16 cellular contexts compared by ENCODE assay signal in the genomic region with DNA sequence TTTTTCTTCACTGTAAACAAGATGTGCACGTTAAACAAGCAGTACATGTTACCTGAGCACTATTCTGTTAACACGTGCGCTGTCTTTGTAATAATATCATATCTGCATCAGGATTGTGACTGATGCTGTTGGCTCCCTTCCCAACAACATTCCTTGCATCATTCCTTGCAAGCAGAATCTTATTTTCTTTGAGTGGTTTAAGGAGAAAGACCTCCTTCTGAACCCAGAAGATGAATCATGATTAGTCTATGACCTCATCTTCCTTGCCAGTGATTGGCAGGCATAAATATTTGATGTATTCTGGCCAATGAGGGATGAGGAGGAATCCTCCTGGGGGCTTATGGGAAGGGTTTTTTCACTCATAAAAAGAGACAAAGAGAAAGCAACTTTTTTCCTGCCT. TPM values are rescaled to one million over a fixed set of nuclear protein-coding genes. Genes with fewer than 3 reads are reported as not detected.
DNase-seq lines count a peak whose midpoint lies in the region; ATAC-seq, FAIRE-seq and TF ChIP-seq lines count a peak whose summit lies in the region.
"Had no signal": no experiment of that assay in that cellular context is flagged by ENCODE, and none has a peak within 500 bp of the region (broad histone marks: within the 10 kb centered on the region; RNA-seq: fewer than 3 reads in every experiment).

No MANE protein-coding gene starts in this region.

- CTCF ChIA-PET in AG04450 (lab: Charles Lee), result interaction anchor here (3.6 kb wide), 1 partner anchor 14 kb away, joined by 13 read pairs; no protein-coding TSS in a partner anchor

- H3K9me3 ChIP-seq in AG04450 (ENCODE audit: control insufficient read depth, insufficient read depth, low read length), result no peaks in the 10 kb centered on the region
- H3K9me3 ChIP-seq: BLaER1 treated with 17β-estradiol and CSF1 and Interleukin-3, amounts not matched to agents 10 nM and 100 nM; neutrophil had no signal

- no peak for ATAC-seq in left colon

- H3K4me3 ChIP-seq in AG04450 (ENCODE audit: low read depth, low read length) (no peak overlapping the region), bronchial epithelial cell (ENCODE audit: low read depth, low read length) (no peak overlapping the region)
- H3K4me3 ChIP-seq: BLaER1 treated with 17β-estradiol and CSF1 and Interleukin-3, amounts not matched to agents 10 nM and 100 nM; SK-N-MC had no signal

- TF ChIP-seq CTCF in AG04450 (IDR thresholded peaks at IDR 0.05; ENCODE audit: low read depth, low read length) (no peak), bronchial epithelial cell (IDR thresholded peaks at IDR 0.05; ENCODE audit: insufficient read depth, low read length, severe bottlenecking) (no peak)

- H3K27me3 ChIP-seq in AG04450 (ENCODE audit: control insufficient read depth, insufficient read depth, low read length) (no peaks in the 10 kb centered on the region), bronchial epithelial cell (ENCODE audit: control insufficient read depth, insufficient read depth, low read length) (no peaks in the 10 kb centered on the region)
- H3K27me3 ChIP-seq: BLaER1 treated with 17β-estradiol and CSF1 and Interleukin-3, amounts not matched to agents 10 nM and 100 nM had no signal

- FAIRE-seq in HTR-8/SVneo (lab: Jason Lieb, UNC), result peak; percentile 89
- FAIRE-seq in bronchial epithelial cell (lab: Jason Lieb, UNC), result no peak

- intact Hi-C loops in left colon (cut with DNase I, micrococcal nuclease), result loop anchor here in 1 of 2 donors (5.0 kb wide), 1 partner anchor 258 kb away; no protein-coding TSS in a partner anchor

- DNase-seq in AG04450 (ENCODE audit: low read depth, low spot score) (peak; percentile 62), HTR-8/SVneo (ENCODE audit: insufficient read length, low spot score) (peak; percentile 85), bronchial epithelial cell (ENCODE audit: low read depth) (peak; percentile 99), kidney tubule cell (ENCODE audit: low spot score) (peak; percentile 93), left colon (no peak), NCI-H2227 (lab: John Stamatoyannopoulos, UW; ENCODE audit: unreplicated experiment) (no peak), ureter (ENCODE audit: low spot score) (no peak), NCI-H2171 (lab: John Stamatoyannopoulos, UW) (no peak)
- DNase-seq: activated CD4-positive, alpha-beta T cell treated with anti-CD3 and anti-CD28 coated beads, Interleukin-2, amount 50 U/mL, for 1 hour; effector memory CD4-positive, alpha-beta T cell; Karpas-422; NCI-H2227 treated with DMSO at 0.1 percent for 48 hours; stimulated activated CD4-positive, alpha-beta T cell treated with anti-CD3 and anti-CD28 coated beads, Interleukin-2, amount 100 ng/mL, for 24 hours had no signal

- no peaks in the 10 kb centered on the region for H3K36me3 ChIP-seq in bronchial epithelial cell (ENCODE audit: control insufficient read depth, insufficient read depth, low read length)
- H3K36me3 ChIP-seq: BLaER1 treated with 17β-estradiol and CSF1 and Interleukin-3, amounts not matched to agents 10 nM and 100 nM; neutrophil had no signal

- no peak overlapping the region for H3K27ac ChIP-seq in AG04450 (ENCODE audit: low read depth, low read length)
- H3K27ac ChIP-seq: BLaER1 treated with 17β-estradiol and CSF1 and Interleukin-3, amounts not matched to agents 10 nM and 100 nM; neutrophil; SK-N-MC had no signal

- POLR2A ChIA-PET in AG04450 (lab: Yijun Ruan, JAX), result no interaction called here

RNA-seq across cellular contexts. Expression of gene C11orf71, which starts 46.2 kb away (rescaled TPM):
- 3.8 and 4.5 TPM in 2 replicates for polyA plus RNA-seq in AG04450 (2011; rRNA removed)
- 6.2 and 7.1 TPM in 2 replicates for polyA minus RNA-seq in AG04450 (2011; rRNA and poly(A)+ RNA removed)
- total RNA-seq in bronchial epithelial cell (2.1 and 3.5 TPM in 2 replicates), left colon (10 to 100 TPM in 1 of 2 donors, 1 to 10 TPM in 1; 9.2 to 12.5 TPM), ureter (10.7 TPM)

RNA-seq across cellular contexts. Expression of gene RBM7, which starts 46.4 kb away (rescaled TPM):
- 57.1 and 59.8 TPM in 2 replicates for polyA plus RNA-seq in AG04450 (2011; rRNA removed)
- polyA minus RNA-seq in AG04450 (2011; rRNA and poly(A)+ RNA removed), result 58.1 and 108 TPM in 2 replicates
- 36.4 and 37.9 TPM in 2 replicates for total RNA-seq in bronchial epithelial cell
- 10 to 100 TPM; 31.1 to 33.6 TPM for total RNA-seq in left colon
- 29.2 TPM for total RNA-seq in ureter

RNA-seq across cellular contexts. Expression of gene NNMT, which starts 57.9 kb away (rescaled TPM):
- polyA plus RNA-seq in AG04450 (2011; rRNA removed), result 188 and 217 TPM in 2 replicates
- 124 and 128 TPM in 2 replicates for polyA minus RNA-seq in AG04450 (2011; rRNA and poly(A)+ RNA removed)
- total RNA-seq in bronchial epithelial cell, result 0.38 and 11.6 TPM in 2 replicates
- total RNA-seq in left colon, result 10 to 100 TPM; 27.2 to 42.2 TPM
- 141 TPM for total RNA-seq in ureter

Comparison
In these comparisons a context has a peak if more than half of its experiments do, and no peak if none do; other contexts are left out.
1. DNase-seq: peak in AG04450 (single experiment), HTR-8/SVneo (single experiment), bronchial epithelial cell (single experiment) and kidney tubule cell (single experiment); none in left colon (0 of 2), NCI-H2227 (single experiment), ureter (single experiment) and NCI-H2171 (single experiment).